ENCODE assay signal across 8 cellular contexts in genomic region chr7:92698237-92698841, GRCh38.
DNase-seq lines count a peak whose midpoint lies in the region; ATAC-seq and TF ChIP-seq lines count a peak whose summit lies in the region.

No MANE protein-coding gene starts in this region.

- H3K36me3 ChIP-seq in body of pancreas (replicated peaks in 1 of 2; ENCODE audit: insufficient read depth in 1 of 2, low read depth in 2 of 2), result no peaks in the 10 kb centered on the region

- H3K27me3 ChIP-seq in body of pancreas, result no peaks in the 10 kb centered on the region

- ATAC-seq in body of pancreas (peak; percentile 75), HG03378 (IDR thresholded peaks at IDR 0.05; ENCODE audit: unreplicated experiment) (no peak)

- H3K4me3 ChIP-seq in body of pancreas, result no peak overlapping the region

- WGBS in body of pancreas, 2 donors, result 6 to 19% methylated on average over 12 of the region's 12 CpGs

- peak overlapping the region; percentile 70 to 88 (median 81) for H3K27ac ChIP-seq in body of pancreas

- intact Hi-C loops in body of pancreas (cut with DNase I), result loop anchor here (10.0 kb wide), 1 partner anchor 136 kb away; the partner anchor contains the start of gene CDK6

- peak in 1 of 3 donors; percentile 31 for TF ChIP-seq POLR2A in body of pancreas (IDR thresholded peaks at IDR 0.05)

- DNase-seq in HCEC 1CT, result peak; percentile 82
- peak; percentile 54 to 73 (median 67) for DNase-seq in body of pancreas
- DNase-seq in islet precursor cell, result peak; percentile 64
- DNase-seq in smooth muscle cell of the brain vasculature (ENCODE audit: low read depth, low spot score), result peak; percentile 29
- no peak for DNase-seq in NCI-H2107 (lab: John Stamatoyannopoulos, UW)
- no peak for DNase-seq in NCI-H1436 (lab: John Stamatoyannopoulos, UW)
- no peak for DNase-seq in NCI-H2107 treated with DMSO at 0.1 percent for 48 hours (lab: John Stamatoyannopoulos, UW; ENCODE audit: unreplicated experiment)

- no peaks in the 10 kb centered on the region for H3K9me3 ChIP-seq in body of pancreas

- TF ChIP-seq CTCF in body of pancreas (IDR thresholded peaks at IDR 0.05), result peak in 4 of 7 experiments; percentile 23 to 42 (median 32)

- peaks cover 52% of the 10 kb centered on the region for H3K4me1 ChIP-seq in body of pancreas

Comparison
In these comparisons a context has a peak if more than half of its experiments do, and no peak if none do; other contexts are left out.
1. DNase-seq: peak in HCEC 1CT (single experiment), body of pancreas (4 of 4), islet precursor cell (single experiment) and smooth muscle cell of the brain vasculature (single experiment); none in NCI-H2107 (single experiment), NCI-H1436 (single experiment) and NCI-H2107 treated with DMSO at 0.1 percent for 48 hours (single experiment).